In genomic region chrX:2694868-2695267, GRCh38 we compare ENCODE assay signal across 13 cellular contexts. TPM values are rescaled to one million over a fixed set of nuclear protein-coding genes. Genes with fewer than 3 reads are reported as not detected.
A peak's percentile ranks its signal among the peaks of the same experiment; 100 is the strongest.
DNase-seq lines count a peak whose midpoint lies in the region; ATAC-seq, FAIRE-seq and TF ChIP-seq lines count a peak whose summit lies in the region.
"Had no signal": no experiment of that assay in that cellular context is flagged by ENCODE, and none has a peak within 500 bp of the region (broad histone marks: within the 10 kb centered on the region; RNA-seq: fewer than 3 reads in every experiment).

No MANE protein-coding gene starts in this region.

- peak overlapping the region; percentile 69 for H3K27ac Mint-ChIP-seq in activated T-cell treated with anti-CD3 and anti-CD28 coated beads, Interleukin-2, amount 50 U/mL, for 72 hours
- H3K27ac Mint-ChIP-seq in activated T-helper 1 cell treated with anti-CD3 and anti-CD28 coated beads, Interleukin-12 subunit alpha, Interleukin-12 subunit beta, Interleukin-2, Interleukin-4 antibody, amounts not matched to agents 30 ng/mL and 10 ng/mL and 1 ng/mL, durations not matched to agents 14 hours and 24 hours and 36 hours, result peak overlapping the region; percentile 99

- no peaks in the 10 kb centered on the region for H3K27me3 ChIP-seq in liver (ENCODE audit: control insufficient read depth in 4 of 4, insufficient read depth in 4 of 4, low read length in 3 of 4)
- H3K27me3 ChIP-seq in stomach smooth muscle (ENCODE audit: control insufficient read depth in 1 of 2, insufficient read depth in 2 of 2, low read length in 2 of 2), result no peaks in the 10 kb centered on the region

- peaks cover 14 to 16% of the 10 kb centered on the region in 2 donors for H3K36me3 Mint-ChIP-seq in activated T-cell treated with anti-CD3 and anti-CD28 coated beads, Interleukin-2, amount 50 U/mL, for 72 hours (ENCODE audit: insufficient read depth in 2 of 2)
- peaks cover 64% of the 10 kb centered on the region for H3K36me3 Mint-ChIP-seq in activated T-helper 1 cell treated with anti-CD3 and anti-CD28 coated beads, Interleukin-12 subunit alpha, Interleukin-12 subunit beta, Interleukin-2, Interleukin-4 antibody, amounts not matched to agents 30 ng/mL and 10 ng/mL and 1 ng/mL, durations not matched to agents 14 hours and 24 hours and 36 hours (ENCODE audit: low read depth)

- H3K27me3 Mint-ChIP-seq in activated T-cell treated with anti-CD3 and anti-CD28 coated beads, Interleukin-2, amount 50 U/mL, for 72 hours (ENCODE audit: low read depth), result no peaks in the 10 kb centered on the region
- no peaks in the 10 kb centered on the region for H3K27me3 Mint-ChIP-seq in activated T-helper 1 cell treated with anti-CD3 and anti-CD28 coated beads, Interleukin-12 subunit alpha, Interleukin-12 subunit beta, Interleukin-2, Interleukin-4 antibody, amounts not matched to agents 30 ng/mL and 10 ng/mL and 1 ng/mL, durations not matched to agents 14 hours and 24 hours and 36 hours (ENCODE audit: insufficient read depth)

- WGBS in liver, result 83% methylated on average over 7 of the region's 7 CpGs

- peak overlapping the region; percentile 18 to 24 for H3K27ac ChIP-seq in liver (ENCODE audit: low read depth in 1 of 2, low read length in 2 of 2)
- peak overlapping the region; percentile 60 for H3K27ac ChIP-seq in stomach smooth muscle (ENCODE audit: low read length)

- intact Hi-C loops in activated T-helper 1 cell treated with anti-CD3 and anti-CD28 coated beads, Interleukin-12 subunit alpha, Interleukin-12 subunit beta, Interleukin-2, Interleukin-4 antibody, amounts not matched to agents 30 ng/mL and 10 ng/mL and 1 ng/mL, durations not matched to agents 14 hours and 24 hours and 36 hours (cut with micrococcal nuclease), result no loop called here

- H3K36me3 ChIP-seq in liver (ENCODE audit: control insufficient read depth in 4 of 4, insufficient read depth in 3 of 4, low read depth in 1 of 4, low read length in 3 of 4) (no peaks in the 10 kb centered on the region), stomach smooth muscle (ENCODE audit: control insufficient read depth in 2 of 2, insufficient read depth in 2 of 2, low read length in 2 of 2) (peaks cover 0 to 2% of the 10 kb centered on the region in 2 donors)

- ATAC-seq in activated T-cell treated with anti-CD3 and anti-CD28 coated beads, Interleukin-2, amount 50 U/mL, for 72 hours (replicated peaks in 1 of 2), result no peak
- ATAC-seq in GM18867 (IDR thresholded peaks at IDR 0.05; ENCODE audit: unreplicated experiment), result no peak

- H3K4me1 Mint-ChIP-seq in activated T-cell treated with anti-CD3 and anti-CD28 coated beads, Interleukin-2, amount 50 U/mL, for 72 hours (ENCODE audit: low read depth), result peaks cover 76% of the 10 kb centered on the region
- H3K4me1 Mint-ChIP-seq in activated T-helper 1 cell treated with anti-CD3 and anti-CD28 coated beads, Interleukin-12 subunit alpha, Interleukin-12 subunit beta, Interleukin-2, Interleukin-4 antibody, amounts not matched to agents 30 ng/mL and 10 ng/mL and 1 ng/mL, durations not matched to agents 14 hours and 24 hours and 36 hours (ENCODE audit: low read depth), result peaks cover 67% of the 10 kb centered on the region

- TF ChIP-seq CTCF in liver (IDR thresholded peaks at IDR 0.05; ENCODE audit: low read depth, low read length, missing input control), result no peak

- H3K4me1 ChIP-seq in liver (ENCODE audit: control insufficient read depth in 4 of 4, insufficient read depth in 4 of 4, low read length in 3 of 4) (peaks cover 5 to 31% (median 16%) of the 10 kb centered on the region in 4 donors), stomach smooth muscle (ENCODE audit: control insufficient read depth, insufficient read depth, low read length) (peaks cover 56% of the 10 kb centered on the region)

- peak overlapping the region in 1 of 2 donors; percentile 28 for H3K9ac ChIP-seq in liver (ENCODE audit: low read depth in 1 of 2, low read length in 2 of 2)
- H3K9ac ChIP-seq in stomach smooth muscle (ENCODE audit: low read length in 2 of 2), result peak overlapping the region in 1 of 2 donors; percentile 44

- no peak for TF ChIP-seq RAD21 in liver (IDR thresholded peaks at IDR 0.05)

- DNase-seq in activated T-cell treated with anti-CD3 and anti-CD28 coated beads, Interleukin-2, amount 50 U/mL, for 72 hours, result no peak
- no peak for DNase-seq in activated T-cell treated with anti-CD3 and anti-CD28 coated beads, Interleukin-2, amount 50 U/mL, for 48 hours
- DNase-seq in activated T-helper 1 cell treated with anti-CD3 and anti-CD28 coated beads, Interleukin-12 subunit alpha, Interleukin-12 subunit beta, Interleukin-2, Interleukin-4 antibody, amounts not matched to agents 30 ng/mL and 10 ng/mL and 1 ng/mL, durations not matched to agents 14 hours and 24 hours and 36 hours (ENCODE audit: low spot score), result no peak
- DNase-seq in NCI-H1048 (lab: John Stamatoyannopoulos, UW) (no peak), HTR-8/SVneo (ENCODE audit: insufficient read length, low spot score) (no peak)
- DNase-seq: H7, head of caudate nucleus, NCI-H524 treated with DMSO at 0.1 percent for 48 hours had no signal

- no peak for FAIRE-seq in HTR-8/SVneo (lab: Jason Lieb, UNC)

- no peaks in the 10 kb centered on the region for H3K9me3 ChIP-seq in liver (ENCODE audit: control insufficient read depth in 4 of 4, low read length in 3 of 4)
- H3K9me3 ChIP-seq in stomach smooth muscle (ENCODE audit: control insufficient read depth in 2 of 2, low read length in 2 of 2), result no peaks in the 10 kb centered on the region

- H3K4me3 Mint-ChIP-seq in activated T-cell treated with anti-CD3 and anti-CD28 coated beads, Interleukin-2, amount 50 U/mL, for 72 hours, result peak overlapping the region; percentile 99 to 100
- peak overlapping the region; percentile 99 for H3K4me3 Mint-ChIP-seq in activated T-helper 1 cell treated with anti-CD3 and anti-CD28 coated beads, Interleukin-12 subunit alpha, Interleukin-12 subunit beta, Interleukin-2, Interleukin-4 antibody, amounts not matched to agents 30 ng/mL and 10 ng/mL and 1 ng/mL, durations not matched to agents 14 hours and 24 hours and 36 hours

- H3K4me3 ChIP-seq in liver (ENCODE audit: low read depth in 1 of 3, low read length in 3 of 3) (no peak overlapping the region), stomach smooth muscle (ENCODE audit: low read length in 2 of 2) (peak overlapping the region in 1 of 2 donors; percentile 44)

- H3K9me3 Mint-ChIP-seq in activated T-cell treated with anti-CD3 and anti-CD28 coated beads, Interleukin-2, amount 50 U/mL, for 72 hours, result no peaks in the 10 kb centered on the region
- no peaks in the 10 kb centered on the region for H3K9me3 Mint-ChIP-seq in activated T-helper 1 cell treated with anti-CD3 and anti-CD28 coated beads, Interleukin-12 subunit alpha, Interleukin-12 subunit beta, Interleukin-2, Interleukin-4 antibody, amounts not matched to agents 30 ng/mL and 10 ng/mL and 1 ng/mL, durations not matched to agents 14 hours and 24 hours and 36 hours

TF ChIP-seq in liver, 16 proteins besides CTCF, POLR2A, EP300 and RAD21 (continues in another document):
- TF ChIP-seq ZBTB33 (IDR thresholded peaks at IDR 0.05), result no peak
- TF ChIP-seq NR2F2 (IDR thresholded peaks at IDR 0.05), result no peak
- no peak for TF ChIP-seq SP1 (IDR thresholded peaks at IDR 0.05)

RNA-seq across cellular contexts. Expression of gene CD99, which starts 3.8 kb away (rescaled TPM):
- total RNA-seq in activated T-cell treated with anti-CD3 and anti-CD28 coated beads, Interleukin-2, amount 50 U/mL, for 72 hours, result 100 to 1,000 TPM; 148 to 222 TPM
- total RNA-seq in activated T-helper 1 cell treated with anti-CD3 and anti-CD28 coated beads, Interleukin-12 subunit alpha, Interleukin-12 subunit beta, Interleukin-2, Interleukin-4 antibody, amounts not matched to agents 30 ng/mL and 10 ng/mL and 1 ng/mL, durations not matched to agents 14 hours and 24 hours and 36 hours, result 421 and 437 TPM in 2 replicates
- 10 to 100 TPM; 49.9 to 62.7 TPM for total RNA-seq in liver
- polyA plus RNA-seq in liver, result 100 to 1,000 TPM; 142 to 165 TPM

RNA-seq across cellular contexts. Expression of gene XG, which starts 57.0 kb away (rescaled TPM):
- not detected for total RNA-seq in activated T-cell treated with anti-CD3 and anti-CD28 coated beads, Interleukin-2, amount 50 U/mL, for 72 hours
- total RNA-seq in activated T-helper 1 cell treated with anti-CD3 and anti-CD28 coated beads, Interleukin-12 subunit alpha, Interleukin-12 subunit beta, Interleukin-2, Interleukin-4 antibody, amounts not matched to agents 30 ng/mL and 10 ng/mL and 1 ng/mL, durations not matched to agents 14 hours and 24 hours and 36 hours, result 0.65 TPM in 1 of 2 replicates, not detected in the other
- total RNA-seq in liver, result under 1 TPM in 1 of 2 donors, not detected in 1; 0.93 TPM
- polyA plus RNA-seq in liver, result under 1 TPM; 0.02 to 0.74 TPM
- total RNA-seq: cerebellum, MCF 10A had no signal
